ENCODE assay signal across 8 cellular contexts in genomic region chr14:76946753-76947077, GRCh38.
DNase-seq lines count a peak whose midpoint lies in the region; ATAC-seq, FAIRE-seq and TF ChIP-seq lines count a peak whose summit lies in the region.

No MANE protein-coding gene starts in this region.

- intact Hi-C loops in ovary (cut with DNase I) = no loop called here

- no peaks in the 10 kb centered on the region for H3K36me3 ChIP-seq in ectodermal cell (ENCODE audit: control insufficient read depth, insufficient read depth, low read length)
- H3K36me3 ChIP-seq in ovary = no peaks in the 10 kb centered on the region

- H3K9me3 ChIP-seq in ectodermal cell (ENCODE audit: control insufficient read depth, low read length) (no peaks in the 10 kb centered on the region), ovary (no peaks in the 10 kb centered on the region)

- WGBS in ectodermal cell, 2 experiments = 70 to 74% methylated on average over 6 of the region's 6 CpGs
- 72 to 81% (median 74%) methylated on average over 6 of the region's 6 CpGs for WGBS in ovary, 3 donors

- no peak for FAIRE-seq in HTR-8/SVneo (lab: Jason Lieb, UNC)

- H3K27me3 ChIP-seq in ectodermal cell (ENCODE audit: control insufficient read depth, insufficient read depth, low read length, poor library complexity, severe bottlenecking) (no peaks in the 10 kb centered on the region), ovary (no peaks in the 10 kb centered on the region)

- peaks cover 22% of the 10 kb centered on the region for H3K4me1 ChIP-seq in ectodermal cell (ENCODE audit: control insufficient read depth, insufficient read depth, low read length)
- H3K4me1 ChIP-seq in ovary (ENCODE audit: insufficient read depth) = peaks cover 23% of the 10 kb centered on the region

- TF ChIP-seq POLR2A in ovary (IDR thresholded peaks at IDR 0.05) = no peak

- no peak for TF ChIP-seq EP300 in ovary (IDR thresholded peaks at IDR 0.05)

- peak; percentile 3 for ATAC-seq in GM18502 (IDR thresholded peaks at IDR 0.05; ENCODE audit: poor library complexity, unreplicated experiment)
- peak; percentile 15 for ATAC-seq in HG03520 (IDR thresholded peaks at IDR 0.05; ENCODE audit: unreplicated experiment)
- no peak for ATAC-seq in HG02840 (IDR thresholded peaks at IDR 0.05; ENCODE audit: low FRiP score, unreplicated experiment)

- no peak for TF ChIP-seq CTCF in ovary (IDR thresholded peaks at IDR 0.05)

- DNase-seq in ovary = no peak
- DNase-seq in HTR-8/SVneo (ENCODE audit: insufficient read length, low spot score) = no peak
- DNase-seq in NK-92 treated with Interleukin-12 subunit alpha and Interleukin-12 subunit beta, amount 100 ng/mL, for 24 hours (lab: John Stamatoyannopoulos, UW) = no peak
- DNase-seq in EL = no peak

- H3K4me3 ChIP-seq in ectodermal cell (ENCODE audit: insufficient read depth, low read depth, low read length) = no peak overlapping the region
- no peak overlapping the region for H3K4me3 ChIP-seq in ovary

- peak overlapping the region; percentile 68 for H3K27ac ChIP-seq in ectodermal cell (ENCODE audit: insufficient read depth, low read depth, low read length, poor library complexity, severe bottlenecking)
- peak overlapping the region; percentile 3 to 74 for H3K27ac ChIP-seq in ovary
